Comparison of ENCODE assay signal across 20 cellular contexts in the genomic region with DNA sequence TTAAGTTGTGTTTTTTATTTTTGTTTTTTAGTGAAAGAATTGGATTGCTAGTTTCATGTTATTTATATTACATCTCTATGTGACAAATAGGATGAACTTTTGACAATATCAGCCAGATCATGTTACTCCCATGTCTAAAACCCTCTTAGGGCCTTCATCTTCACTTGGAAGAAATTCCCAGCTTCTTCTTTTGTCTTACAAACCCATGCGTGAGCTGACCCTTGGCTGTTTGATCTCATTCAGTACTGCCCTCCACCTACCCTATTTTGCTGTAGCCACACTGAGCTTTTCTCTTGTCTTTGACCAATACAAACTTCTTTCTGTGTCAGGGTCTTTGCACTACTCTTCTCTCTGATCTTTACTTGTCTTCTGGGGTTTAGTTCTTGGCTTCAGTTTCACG. TPM values are rescaled to one million over a fixed set of nuclear protein-coding genes. Genes with fewer than 3 reads are reported as not detected.
DNase-seq lines count a peak whose midpoint lies in the region; ATAC-seq and TF ChIP-seq lines count a peak whose summit lies in the region.
"Had no signal": no experiment of that assay in that cellular context is flagged by ENCODE, and none has a peak within 500 bp of the region (broad histone marks: within the 10 kb centered on the region; RNA-seq: fewer than 3 reads in every experiment).

No MANE protein-coding gene starts in this region.

- no peaks in the 10 kb centered on the region for H3K9me2 ChIP-seq in HCT116 (ENCODE audit: insufficient read depth)
- H3K9me2 ChIP-seq in PC-3 (replicated peaks; ENCODE audit: low read length): no peaks in the 10 kb centered on the region

- no peaks in the 10 kb centered on the region for H3K9me3 Mint-ChIP-seq in neural progenitor cell
- no peaks in the 10 kb centered on the region for H3K9me3 Mint-ChIP-seq in CD4-positive, alpha-beta T cell
- H3K9me3 Mint-ChIP-seq: CD4-positive, alpha-beta memory T cell; H9; IgD-negative memory B cell had no signal

- H3K27me3 Mint-ChIP-seq in neural progenitor cell (ENCODE audit: insufficient read depth, low read depth): peaks cover 2% of the 10 kb centered on the region
- no peaks in the 10 kb centered on the region for H3K27me3 Mint-ChIP-seq in CD4-positive, alpha-beta T cell
- H3K27me3 Mint-ChIP-seq: CD4-positive, alpha-beta memory T cell; IgD-negative memory B cell had no signal

- no peak overlapping the region for H3K27ac ChIP-seq in HCT116 (ENCODE audit: low read depth, low read length)
- no peak overlapping the region for H3K27ac ChIP-seq in PC-3 (ENCODE audit: low read length)
- peak overlapping the region; percentile 45 for H3K27ac ChIP-seq in ectodermal cell (ENCODE audit: insufficient read depth, low read depth, low read length, poor library complexity, severe bottlenecking)
- peak overlapping the region; percentile 57 for H3K27ac ChIP-seq in neural progenitor cell
- H3K27ac ChIP-seq in CD4-positive, alpha-beta T cell (ENCODE audit: low read depth, low read length): no peak overlapping the region
- H3K27ac ChIP-seq: C4-2B, GM23248, HL-60 had no signal

- no peak overlapping the region for H2AFZ ChIP-seq in HCT116 (ENCODE audit: low read depth, low read length, poor library complexity, severe bottlenecking)
- no peak overlapping the region for H2AFZ ChIP-seq in PC-3 (ENCODE audit: low read length)
- no peak overlapping the region for H2AFZ ChIP-seq in neural progenitor cell (replicated peaks)
- H2AFZ ChIP-seq: GM23248 had no signal

- 27 to 32% methylated on average over 2 of the region's 2 CpGs for WGBS in ectodermal cell, 2 experiments

- no peak overlapping the region for H3K4me3 Mint-ChIP-seq in neural progenitor cell
- H3K4me3 Mint-ChIP-seq in CD4-positive, alpha-beta T cell: no peak overlapping the region
- H3K4me3 Mint-ChIP-seq: CD4-positive, alpha-beta memory T cell; H9; IgD-negative memory B cell had no signal

- TF ChIP-seq RAD21 in HCT116 (IDR thresholded peaks at IDR 0.05; ENCODE audit: low read depth): no peak

- POLR2A ChIA-PET in HCT116 (lab: Charles Lee): no interaction called here
- POLR2A ChIA-PET in PC-3 (lab: Charles Lee; ENCODE audit: unreplicated experiment): no interaction called here
- POLR2A ChIA-PET in CD4-positive, alpha-beta T cell (lab: Charles Lee): no interaction called here

- no peak overlapping the region for H3K4me3 ChIP-seq in HCT116 (replicated peaks in 1 of 2; ENCODE audit: low read depth in 1 of 2, low read length in 2 of 2)
- H3K4me3 ChIP-seq in PC-3 (ENCODE audit: low read length): no peak overlapping the region
- H3K4me3 ChIP-seq in ectodermal cell (ENCODE audit: insufficient read depth, low read depth, low read length): no peak overlapping the region
- no peak overlapping the region for H3K4me3 ChIP-seq in neural progenitor cell
- H3K4me3 ChIP-seq: GM23248 had no signal

- H3K4me1 ChIP-seq in HCT116 (ENCODE audit: control insufficient read depth in 1 of 2, insufficient read depth in 2 of 2, low read length in 2 of 2): no peaks in the 10 kb centered on the region
- no peaks in the 10 kb centered on the region for H3K4me1 ChIP-seq in PC-3 (ENCODE audit: insufficient read depth, low read length)
- peaks cover 11% of the 10 kb centered on the region for H3K4me1 ChIP-seq in ectodermal cell (ENCODE audit: control insufficient read depth, insufficient read depth, low read length)
- H3K4me1 ChIP-seq in neural progenitor cell: peaks cover 16% of the 10 kb centered on the region

- H3K27ac Mint-ChIP-seq in neural progenitor cell: no peak overlapping the region
- H3K27ac Mint-ChIP-seq in CD4-positive, alpha-beta T cell: no peak overlapping the region
- H3K27ac Mint-ChIP-seq: H9, IgD-negative memory B cell had no signal

- BruUV-seq in HCT116 (replicated peaks; lab: Mats Ljungman, UMichigan) (TSS peak; percentile 19), PC-3 (replicated peaks; lab: Mats Ljungman, UMichigan) (TSS peak; percentile 10)

- H3K4me1 Mint-ChIP-seq in neural progenitor cell: peaks cover 6% of the 10 kb centered on the region
- no peaks in the 10 kb centered on the region for H3K4me1 Mint-ChIP-seq in CD4-positive, alpha-beta T cell (ENCODE audit: low read depth)
- H3K4me1 Mint-ChIP-seq: H9, IgD-negative memory B cell had no signal

- ATAC-seq in HCT116 (no peak), PC-3 (no peak), HG02610 (IDR thresholded peaks at IDR 0.05; ENCODE audit: unreplicated experiment) (no peak), Right ventricle myocardium superior (ENCODE audit: poor library complexity) (no peak), GM19467 (IDR thresholded peaks at IDR 0.05; ENCODE audit: unreplicated experiment) (no peak)
- ATAC-seq in CD4-positive, alpha-beta T cell (ENCODE audit: poor library complexity): no peak

- TF ChIP-seq POLR2A in HCT116 (IDR thresholded peaks at IDR 0.05; ENCODE audit: borderline replicate concordance, extremely low read depth, insufficient read depth, insufficient read length): no peak

- H3K9me3 ChIP-seq in HCT116 (ENCODE audit: control insufficient read depth in 1 of 2, insufficient read depth in 1 of 2, low read depth in 1 of 2, low read length in 2 of 2): no peaks in the 10 kb centered on the region
- H3K9me3 ChIP-seq in PC-3 (ENCODE audit: low read length): no peaks in the 10 kb centered on the region
- H3K9me3 ChIP-seq in ectodermal cell (ENCODE audit: control insufficient read depth, low read length): no peaks in the 10 kb centered on the region
- no peaks in the 10 kb centered on the region for H3K9me3 ChIP-seq in neural progenitor cell (ENCODE audit: low read depth)
- no peaks in the 10 kb centered on the region for H3K9me3 ChIP-seq in CD4-positive, alpha-beta T cell (ENCODE audit: control insufficient read depth, low read length)

- RAD21 ChIA-PET in HCT116 (lab: Charles Lee; ENCODE audit: low non-redundant PET in 1 of 2, low total read pairs in 2 of 2, uncharacterized antibody in 2 of 2, unreplicated experiment in 2 of 2): no interaction called here

- H4K20me1 ChIP-seq in HCT116 (ENCODE audit: insufficient read depth) (no peaks in the 10 kb centered on the region), PC-3 (ENCODE audit: low read length) (no peaks in the 10 kb centered on the region), neural progenitor cell (ENCODE audit: low read depth) (peaks cover 7% of the 10 kb centered on the region)

- H3K9ac ChIP-seq in HCT116 (ENCODE audit: low read length) (no peak overlapping the region), PC-3 (ENCODE audit: low read length) (no peak overlapping the region), neural progenitor cell (no peak overlapping the region)
- H3K9ac ChIP-seq: GM23248 had no signal

- TF ChIP-seq CTCF in HCT116 (IDR thresholded peaks at IDR 0.05 in 2 of 3, conservative IDR thresholded peaks at IDR 0.05 in 1 of 3; ENCODE audit: borderline replicate concordance in 1 of 3, insufficient read depth in 1 of 3, low read depth in 2 of 3, low read length in 2 of 3): no peak
- no peak for TF ChIP-seq CTCF in PC-3 (conservative IDR thresholded peaks at IDR 0.05; ENCODE audit: low read depth, low read length)
- no peak for TF ChIP-seq CTCF in neural progenitor cell (IDR thresholded peaks at IDR 0.05)
- no peak for TF ChIP-seq CTCF in CD4-positive, alpha-beta T cell (IDR thresholded peaks at IDR 0.05)

- H3K79me2 ChIP-seq in HCT116 (ENCODE audit: insufficient read depth, low read length): peaks cover 18% of the 10 kb centered on the region; the same call in 1 of the 2 replicates
- H3K79me2 ChIP-seq in PC-3 (ENCODE audit: low read length): no peaks in the 10 kb centered on the region
- H3K79me2 ChIP-seq in neural progenitor cell (ENCODE audit: low read depth): peaks cover 22% of the 10 kb centered on the region

- H3K36me3 Mint-ChIP-seq in neural progenitor cell: peaks cover 16% of the 10 kb centered on the region
- peaks cover 32% of the 10 kb centered on the region for H3K36me3 Mint-ChIP-seq in CD4-positive, alpha-beta T cell (ENCODE audit: low read depth)

- H3F3A ChIP-seq in PC-3 (ENCODE audit: low read length, unreplicated experiment) (no peaks in the 10 kb centered on the region), neural progenitor cell (ENCODE audit: low read depth) (no peaks in the 10 kb centered on the region)

- peaks cover 2 to 13% of the 10 kb centered on the region in 2 experiments; a peak in 3 of 4 replicates for H3K36me3 ChIP-seq in HCT116 (ENCODE audit: control insufficient read depth in 1 of 2, insufficient read depth in 2 of 2, low read length in 2 of 2)
- peaks cover 31% of the 10 kb centered on the region; the same call in 1 of the 2 replicates for H3K36me3 ChIP-seq in PC-3 (ENCODE audit: low read depth, low read length)
- H3K36me3 ChIP-seq in ectodermal cell (ENCODE audit: control insufficient read depth, insufficient read depth, low read length): peaks cover 13% of the 10 kb centered on the region
- H3K36me3 ChIP-seq in neural progenitor cell: peaks cover 4% of the 10 kb centered on the region

- no peak overlapping the region for H3K4me2 ChIP-seq in HCT116 (ENCODE audit: low read length)
- no peak overlapping the region for H3K4me2 ChIP-seq in PC-3 (ENCODE audit: low read length)
- peak overlapping the region; percentile 19 for H3K4me2 ChIP-seq in neural progenitor cell

- CTCF ChIA-PET in HCT116 (lab: Charles Lee) (no interaction called here), PC-3 (lab: Charles Lee) (no interaction called here)
- CTCF ChIA-PET in CD4-positive, alpha-beta T cell (lab: Charles Lee): no interaction called here

- intact Hi-C loops in HCT116 (cut with micrococcal nuclease) (no loop called here), PC-3 (cut with micrococcal nuclease) (no loop called here), Right ventricle myocardium superior (cut with DNase I) (no loop called here)
- intact Hi-C loops in CD4-positive, alpha-beta T cell (cut with DNase I, micrococcal nuclease): no loop called here

- DNase-seq in HCT116 (ENCODE audit: low read depth, low spot score) (no peak), PC-3 (no peak), neural progenitor cell (ENCODE audit: low spot score) (peak; percentile 18), Right ventricle myocardium superior (no peak)
- no peak for DNase-seq in CD4-positive, alpha-beta T cell
- DNase-seq: AML-193; CD4-positive, alpha-beta memory T cell; DMS153; DMS79; GDM1; GM23248; H9; Kasumi-1; KG1 had no signal

- H3K27me3 ChIP-seq in HCT116 (ENCODE audit: insufficient read depth, low read length): no peaks in the 10 kb centered on the region
- no peaks in the 10 kb centered on the region for H3K27me3 ChIP-seq in PC-3 (ENCODE audit: low read length)
- no peaks in the 10 kb centered on the region for H3K27me3 ChIP-seq in ectodermal cell (ENCODE audit: control insufficient read depth, insufficient read depth, low read length, poor library complexity, severe bottlenecking)
- H3K27me3 ChIP-seq in neural progenitor cell: no peaks in the 10 kb centered on the region
- no peaks in the 10 kb centered on the region for H3K27me3 ChIP-seq in CD4-positive, alpha-beta T cell (ENCODE audit: control insufficient read depth, insufficient read depth, low read length)

RNA-seq across cellular contexts. Expression of gene RBM6, which starts 37.0 kb away (rescaled TPM):
- 58.3 TPM for total RNA-seq in HCT116 (2021; ENCODE audit: unreplicated experiment)
- 28.5 and 29.8 TPM in 2 replicates for polyA plus RNA-seq in HCT116 (2012)
- total RNA-seq in PC-3 (2014; rRNA removed): 64.6 and 73.5 TPM in 2 replicates
- 136 TPM for polyA plus RNA-seq in ectodermal cell (2013, experiment 1 of 4)
- polyA plus RNA-seq in ectodermal cell (2013, experiment 2 of 4): 143 TPM
- 103 TPM for polyA plus RNA-seq in ectodermal cell (2013, experiment 3 of 4)
- 110 TPM for polyA plus RNA-seq in ectodermal cell (2013, experiment 4 of 4)
- total RNA-seq in neural progenitor cell (ENCODE audit: low replicate concordance): 126 and 170 TPM in 2 replicates
- 43.0 TPM for total RNA-seq in Right ventricle myocardium superior
- total RNA-seq in CD4-positive, alpha-beta T cell: 100 to 1,000 TPM in 1 of 2 experiments, 10 to 100 TPM in 1; 99.3 to 106 TPM

RNA-seq across cellular contexts. Expression of gene MON1A, which starts 47.3 kb away (rescaled TPM):
- total RNA-seq in HCT116 (2021; ENCODE audit: unreplicated experiment) (9.0 TPM), PC-3 (2014; rRNA removed) (20.8 and 24.9 TPM in 2 replicates), neural progenitor cell (ENCODE audit: low replicate concordance) (1.9 and 4.5 TPM in 2 replicates), Right ventricle myocardium superior (7.8 TPM)
- polyA plus RNA-seq in HCT116 (2012): 6.9 and 8.7 TPM in 2 replicates
- 10.0 TPM for polyA plus RNA-seq in ectodermal cell (2013, experiment 1 of 4)
- polyA plus RNA-seq in ectodermal cell (2013, experiment 2 of 4): 7.7 TPM
- 7.5 TPM for polyA plus RNA-seq in ectodermal cell (2013, experiment 3 of 4)
- polyA plus RNA-seq in ectodermal cell (2013, experiment 4 of 4): 7.8 TPM
- 1 to 10 TPM in 1 of 2 experiments, under 1 TPM in 1; 0.85 to 1.3 TPM for total RNA-seq in CD4-positive, alpha-beta T cell

Comparison
In these comparisons a context has a peak if more than half of its experiments do, and no peak if none do; other contexts are left out.
1. H3K27ac ChIP-seq: peak in ectodermal cell (single experiment) and neural progenitor cell (single experiment); none in HCT116 (single experiment), PC-3 (single experiment) and CD4-positive, alpha-beta T cell (single experiment).